ENCODE assay signal across 8 cellular contexts in genomic region chr1:231422798-231423309, GRCh38. TPM values are rescaled to one million over a fixed set of nuclear protein-coding genes. Genes with fewer than 3 reads are reported as not detected.
DNase-seq lines count a peak whose midpoint lies in the region; ATAC-seq lines count a peak whose summit lies in the region.

No MANE protein-coding gene starts in this region.

- no peaks in the 10 kb centered on the region for H3K36me3 Mint-ChIP-seq in effector memory CD8-positive, alpha-beta T cell (ENCODE audit: insufficient read depth)

- intact Hi-C loops in posterior vena cava (cut with DNase I), result no loop called here

- H3K4me2 ChIP-seq in BLaER1 treated with 17β-estradiol and CSF1 and Interleukin-3, amounts not matched to agents 10 nM and 100 nM, result peak overlapping the region; percentile 69 to 92 (median 83)

- peak overlapping the region; percentile 6 for H2AFZ ChIP-seq in neuron (ENCODE audit: low read depth, low read length)

- peak overlapping the region in 1 of 2 donors; percentile 66 for H3K27ac Mint-ChIP-seq in effector memory CD8-positive, alpha-beta T cell

- H3K27ac ChIP-seq in BLaER1 treated with 17β-estradiol and CSF1 and Interleukin-3, amounts not matched to agents 10 nM and 100 nM, result peak overlapping the region; percentile 81 to 96 (median 92)

- no peak for DNase-seq in NT2/D1 (ENCODE audit: low read depth, low spot score)
- no peak for DNase-seq in effector memory CD8-positive, alpha-beta T cell
- no peak for DNase-seq in posterior vena cava (ENCODE audit: low spot score)
- DNase-seq in NOMO-1 (lab: John Stamatoyannopoulos, UW; ENCODE audit: unreplicated experiment in 2 of 2), result no peak
- DNase-seq in cortex of kidney (lab: John Stamatoyannopoulos, UW), result no peak

- H4K20me1 ChIP-seq in BLaER1 treated with 17β-estradiol and CSF1 and Interleukin-3, amounts not matched to agents 10 nM and 100 nM, result peaks cover 9 to 40% (median 26%) of the 10 kb centered on the region in 11 experiments; a peak in 20 of 22 replicates

- peak overlapping the region; percentile 77 to 97 (median 94) for H3K4me3 ChIP-seq in BLaER1 treated with 17β-estradiol and CSF1 and Interleukin-3, amounts not matched to agents 10 nM and 100 nM
- H3K4me3 ChIP-seq in NT2/D1 (ENCODE audit: insufficient read length, low read depth) (peak overlapping the region; percentile 73), neuron (ENCODE audit: low read length) (peak overlapping the region; percentile 60)

- peaks cover 0 to under 1% (median 0%) of the 10 kb centered on the region in 11 experiments; a peak in 2 of 22 replicates for H3K9me3 ChIP-seq in BLaER1 treated with 17β-estradiol and CSF1 and Interleukin-3, amounts not matched to agents 10 nM and 100 nM (replicated peaks in 1 of 11)
- no peaks in the 10 kb centered on the region for H3K9me3 ChIP-seq in NT2/D1 (ENCODE audit: insufficient read depth, low read length)
- no peaks in the 10 kb centered on the region for H3K9me3 ChIP-seq in neuron (ENCODE audit: low read length)

- peak overlapping the region; percentile 89 to 96 (median 95) for H3K9ac ChIP-seq in BLaER1 treated with 17β-estradiol and CSF1 and Interleukin-3, amounts not matched to agents 10 nM and 100 nM
- H3K9ac ChIP-seq in NT2/D1 (ENCODE audit: insufficient read length, low read depth), result peak overlapping the region; percentile 59

- peaks cover 28 to 41% of the 10 kb centered on the region in 2 donors for H3K4me1 Mint-ChIP-seq in effector memory CD8-positive, alpha-beta T cell (ENCODE audit: low read depth in 2 of 2)

- peak overlapping the region; percentile 62 to 69 for H3K4me3 Mint-ChIP-seq in effector memory CD8-positive, alpha-beta T cell

- peaks cover 13 to 26% (median 20%) of the 10 kb centered on the region in 10 experiments for H3K4me1 ChIP-seq in BLaER1 treated with 17β-estradiol and CSF1 and Interleukin-3, amounts not matched to agents 10 nM and 100 nM
- no peaks in the 10 kb centered on the region for H3K4me1 ChIP-seq in NT2/D1 (ENCODE audit: insufficient read depth, insufficient read length)
- H3K4me1 ChIP-seq in neuron (ENCODE audit: insufficient read depth, low read length), result peaks cover 21% of the 10 kb centered on the region

- no peaks in the 10 kb centered on the region for H3K27me3 ChIP-seq in BLaER1 treated with 17β-estradiol and CSF1 and Interleukin-3, amounts not matched to agents 10 nM and 100 nM
- H3K27me3 ChIP-seq in NT2/D1 (ENCODE audit: insufficient read depth, insufficient read length) (peaks cover 50% of the 10 kb centered on the region), neuron (ENCODE audit: insufficient read depth, low read length) (no peaks in the 10 kb centered on the region)

- no peak for ATAC-seq in effector memory CD8-positive, alpha-beta T cell (replicated peaks)
- ATAC-seq in HG02840 (IDR thresholded peaks at IDR 0.05; ENCODE audit: low FRiP score, unreplicated experiment), result no peak

- no peaks in the 10 kb centered on the region for H3K9me3 Mint-ChIP-seq in effector memory CD8-positive, alpha-beta T cell

- peaks cover 0 to 18% (median 0%) of the 10 kb centered on the region in 11 experiments; a peak in 6 of 22 replicates for H3K36me3 ChIP-seq in BLaER1 treated with 17β-estradiol and CSF1 and Interleukin-3, amounts not matched to agents 10 nM and 100 nM
- H3K36me3 ChIP-seq in NT2/D1 (ENCODE audit: insufficient read depth, insufficient read length, low read length) (peaks cover 4% of the 10 kb centered on the region), neuron (ENCODE audit: insufficient read depth, low read length) (no peaks in the 10 kb centered on the region)

- no peaks in the 10 kb centered on the region for H3K27me3 Mint-ChIP-seq in effector memory CD8-positive, alpha-beta T cell

RNA-seq across cellular contexts. Expression of gene EGLN1, which starts 0.8 kb away (rescaled TPM):
- 10 to 100 TPM; 29.6 to 33.1 TPM for total RNA-seq in posterior vena cava
